8 cellular contexts compared by ENCODE assay signal in the genomic region with DNA sequence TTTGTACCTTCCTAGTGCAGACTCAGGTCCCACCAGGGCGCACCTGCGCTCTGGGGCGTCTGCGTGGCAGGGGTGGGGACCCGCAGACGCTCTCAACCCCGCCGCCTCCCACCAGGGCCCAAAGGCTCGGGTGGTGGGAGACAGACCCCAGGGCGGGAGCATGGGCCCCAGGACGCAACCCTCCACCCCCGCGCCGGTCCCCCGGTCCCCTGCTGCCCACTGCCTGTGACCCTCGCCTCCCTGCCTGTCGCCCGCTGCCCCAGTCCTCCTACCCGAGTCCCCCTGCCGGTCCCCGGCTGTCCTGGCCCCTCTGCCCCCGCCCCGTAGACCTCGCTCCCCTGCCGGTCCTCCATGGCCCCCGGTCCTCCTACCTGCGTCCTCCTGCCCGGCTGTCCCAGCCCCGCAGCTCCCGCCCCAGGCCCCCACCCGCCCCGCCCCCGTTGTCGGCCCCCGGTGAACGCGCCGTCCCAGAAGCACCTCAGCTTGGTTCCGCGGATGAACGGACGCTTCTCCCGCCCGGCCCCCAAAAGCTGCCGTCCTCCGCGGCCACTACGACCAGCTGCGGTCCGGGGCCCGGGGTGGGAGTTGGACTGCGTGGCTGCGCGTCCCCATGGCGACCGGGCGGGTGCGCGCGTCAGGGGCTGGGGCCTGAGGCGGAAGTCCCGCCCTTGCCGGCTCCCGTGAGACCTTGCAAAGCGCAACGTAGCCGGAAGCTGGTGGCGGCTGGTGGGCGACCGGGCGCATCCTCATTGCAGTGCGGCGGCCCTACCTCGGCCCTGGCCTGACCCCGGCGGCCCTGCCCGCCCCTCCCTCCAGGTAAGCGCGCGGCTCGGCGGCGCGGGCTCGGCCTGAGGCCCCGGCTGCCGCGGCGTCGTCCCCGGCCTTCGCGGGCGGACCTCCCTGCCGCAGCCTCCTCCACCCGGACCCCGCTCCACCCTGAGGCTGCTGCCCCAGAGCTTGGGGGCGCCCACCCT. TPM values are rescaled to one million over a fixed set of nuclear protein-coding genes. Genes with fewer than 3 reads are reported as not detected.
A peak's percentile ranks its signal among the peaks of the same experiment; 100 is the strongest.
DNase-seq lines count a peak whose midpoint lies in the region; ATAC-seq and TF ChIP-seq lines count a peak whose summit lies in the region.

A gene (plus strand): TSS at position 709 of the 974 bp plus-strand sequence. CDS start 2,768 bp downstream, outside the sequence.

- peaks cover 13% of the 10 kb centered on the region for H3K36me3 ChIP-seq in BJ (ENCODE audit: control insufficient read depth, insufficient read depth, low read length)

- peaks cover 2% of the 10 kb centered on the region; the same call in 1 of the 2 replicates for H3K27me3 ChIP-seq in BJ (ENCODE audit: control insufficient read depth, insufficient read depth, low read length)
- H3K27me3 ChIP-seq in dorsolateral prefrontal cortex = no peaks in the 10 kb centered on the region

- peak; percentile 79 for ATAC-seq in GM19328 (IDR thresholded peaks at IDR 0.05; ENCODE audit: unreplicated experiment)
- peak; percentile 79 for ATAC-seq in HG03558 (IDR thresholded peaks at IDR 0.05; ENCODE audit: extremely low read depth, unreplicated experiment)

- TF ChIP-seq CTCF in BJ (IDR thresholded peaks at IDR 0.05; ENCODE audit: insufficient read depth, low read depth, low read length) (no peak), dorsolateral prefrontal cortex (IDR thresholded peaks at IDR 0.05 in 54 of 56, conservative IDR thresholded peaks at IDR 0.05 in 2 of 56; ENCODE audit: low read depth in 1 of 56, partially characterized antibody in 56 of 56) (peak in 12 of 56 donors; percentile 6 to 37 (median 18)), lower leg skin (IDR thresholded peaks at IDR 0.05) (no peak)

- 1 to 2% methylated on average over 48 to 63 of the region's 98 CpGs for WGBS in lower leg skin, 2 donors

- H3K4me3 ChIP-seq in BJ (ENCODE audit: low read depth, low read length) = peak within 1 kb of the TSS; percentile 99
- H3K4me3 ChIP-seq in dorsolateral prefrontal cortex = peak within 1 kb of the TSS; percentile 60 to 99 (median 85)
- H3K4me3 ChIP-seq in lower leg skin (ENCODE audit: low read depth, poor library complexity, severe bottlenecking) = peak within 1 kb of the TSS; percentile 96

- intact Hi-C loops in dorsolateral prefrontal cortex (cut with DNase I) (loop anchor here in 1 of 2 donors (5.0 kb wide), 1 partner anchor 55 kb away; a partner anchor contains a TSS), lower leg skin (cut with DNase I; ENCODE audit: low total_unique reads) (no loop called here)

- TF ChIP-seq POLR2A in lower leg skin (IDR thresholded peaks at IDR 0.05) = no peak

- POLR2A ChIA-PET in BJ (lab: Charles Lee) = interaction anchor here (0.6 kb wide), 1 partner anchor 593 kb away, joined by 7 read pairs; a partner anchor contains a TSS

- DNase-seq in BJ (ENCODE audit: low read depth) (no peak), NCI-H748 (lab: John Stamatoyannopoulos, UW; ENCODE audit: unreplicated experiment) (peak; percentile 90), dorsolateral prefrontal cortex (peak; percentile 84 to 97 (median 92)), lower leg skin (ENCODE audit: low spot score in 2 of 2) (peak; percentile 77 to 97)
- DNase-seq in activated CD4-positive, alpha-beta T cell treated with anti-CD3 and anti-CD28 coated beads, Interleukin-2, amount 50 U/mL, for 48 hours = peak; percentile 91 to 92
- peak; percentile 88 for DNase-seq in stimulated activated CD4-positive, alpha-beta T cell treated with anti-CD3 and anti-CD28 coated beads, Interleukin-4, amount 100 ng/mL, for 4 hours

- CTCF ChIA-PET in BJ (lab: Yijun Ruan, JAX) = interaction anchor here (0.5 to 5.4 kb wide), 6 partner anchors 16 to 215 kb away, joined by 3 to 37 read pairs (median 6); no protein-coding TSS in a partner anchor

- H3K27ac ChIP-seq in dorsolateral prefrontal cortex = peak within 1 kb of the TSS in 30 of 59 donors; percentile 3 to 81 (median 48)

RNA-seq across cellular contexts. Expression of the gene that starts here (rescaled TPM):
- polyA plus RNA-seq in BJ (2011; rRNA removed) = 49.8 and 76.5 TPM in 2 replicates
- 73.8 and 91.3 TPM in 2 replicates for polyA minus RNA-seq in BJ (2011; rRNA and poly(A)+ RNA removed)
- 100 to 1,000 TPM in 101 of 120 experiments, 10 to 100 TPM in 19; 89.0 to 166 (median 113) TPM for total RNA-seq in dorsolateral prefrontal cortex
- 10 to 100 TPM; 31.0 to 55.1 (median 36.9) TPM for total RNA-seq in lower leg skin
